In genomic region chr9:129485140-129485758, GRCh38 we compare ENCODE assay signal across 10 cellular contexts.
DNase-seq lines count a peak whose midpoint lies in the region; ATAC-seq and TF ChIP-seq lines count a peak whose summit lies in the region.
"Had no signal": no experiment of that assay in that cellular context is flagged by ENCODE, and none has a peak within 500 bp of the region (broad histone marks: within the 10 kb centered on the region; RNA-seq: fewer than 3 reads in every experiment).

No MANE protein-coding gene starts in this region.

- no peak overlapping the region for H3K4me3 Mint-ChIP-seq in activated CD8-positive, alpha-beta memory T cell treated with anti-CD3 and anti-CD28 coated beads, Interleukin-2, amount 10 ng/mL, durations not matched to agents 7 days and 5 days

- H2BK15ac ChIP-seq in mesenchymal stem cell (ENCODE audit: low read depth, poor library complexity, severe bottlenecking): peak overlapping the region; percentile 98

- H3K9me3 ChIP-seq in ascending aorta (no peaks in the 10 kb centered on the region), mesenchymal stem cell (ENCODE audit: control insufficient read depth, low read length) (no peaks in the 10 kb centered on the region)

- H3K27ac ChIP-seq in ascending aorta (peak overlapping the region; percentile 98 to 100), mesenchymal stem cell (ENCODE audit: low read length, poor library complexity, severe bottlenecking) (peak overlapping the region; percentile 30), temporal lobe (ENCODE audit: low read depth, low read length) (peak overlapping the region; percentile 97)
- H3K27ac ChIP-seq: SJSA1 had no signal

- H2AFZ ChIP-seq in mesenchymal stem cell (ENCODE audit: low read depth, low read length): no peak overlapping the region

- no peak for ATAC-seq in activated CD8-positive, alpha-beta memory T cell treated with anti-CD3 and anti-CD28 coated beads, Interleukin-2, amount 10 ng/mL, durations not matched to agents 7 days and 5 days

- peak overlapping the region; percentile 71 for H4K91ac ChIP-seq in mesenchymal stem cell (ENCODE audit: low read length)

- peaks cover 40 to 70% of the 10 kb centered on the region in 2 donors for H3K4me1 ChIP-seq in ascending aorta
- H3K4me1 ChIP-seq in mesenchymal stem cell (ENCODE audit: control insufficient read depth, insufficient read depth, low read depth, low read length): peaks cover 71% of the 10 kb centered on the region

- peak overlapping the region; percentile 60 to 88 for H3K18ac ChIP-seq in mesenchymal stem cell (ENCODE audit: low read depth in 1 of 2, low read length in 2 of 2)

- peak overlapping the region; percentile 29 for H3K27ac Mint-ChIP-seq in activated CD8-positive, alpha-beta memory T cell treated with anti-CD3 and anti-CD28 coated beads, Interleukin-2, amount 10 ng/mL, durations not matched to agents 7 days and 5 days

- peak overlapping the region; percentile 81 to 99 for H2BK12ac ChIP-seq in mesenchymal stem cell (ENCODE audit: low read length in 2 of 2)

- no peak overlapping the region for H3K23ac ChIP-seq in mesenchymal stem cell (ENCODE audit: low read length in 2 of 2)

- intact Hi-C loops in ascending aorta (cut with DNase I): no loop called here

- peaks cover 4% of the 10 kb centered on the region for H3K36me3 Mint-ChIP-seq in activated CD8-positive, alpha-beta memory T cell treated with anti-CD3 and anti-CD28 coated beads, Interleukin-2, amount 10 ng/mL, durations not matched to agents 7 days and 5 days

- TF ChIP-seq CTCF in ascending aorta (IDR thresholded peaks at IDR 0.05) (no peak), GM10266 (IDR thresholded peaks at IDR 0.05; ENCODE audit: control insufficient read depth, insufficient read depth, low read depth, missing control alignments) (no peak)

- no peaks in the 10 kb centered on the region for H3K36me3 ChIP-seq in ascending aorta
- H3K36me3 ChIP-seq in mesenchymal stem cell (ENCODE audit: control insufficient read depth in 1 of 2, insufficient read depth in 2 of 2, low read depth in 1 of 2, low read length in 2 of 2): no peaks in the 10 kb centered on the region

- WGBS in mesenchymal stem cell: 87% methylated on average over 9 of the region's 9 CpGs

- DNase-seq in activated CD8-positive, alpha-beta memory T cell treated with anti-CD3 and anti-CD28 coated beads, Interleukin-2, amount 10 ng/mL, durations not matched to agents 7 days and 5 days: no peak
- DNase-seq in activated CD8-positive, alpha-beta memory T cell treated with anti-CD3 and anti-CD28 coated beads for 24 hours: no peak
- DNase-seq in ascending aorta (ENCODE audit: low spot score in 2 of 2) (no peak), mesenchymal stem cell (no peak), NCI-H187 treated with DMSO at 0.1 percent for 48 hours (lab: John Stamatoyannopoulos, UW) (no peak), AML-193 (lab: John Stamatoyannopoulos, UW) (no peak), GM10266 (ENCODE audit: extremely low spot score) (no peak)
- DNase-seq: NCI-H1417 had no signal

- no peak overlapping the region for H3K4me2 ChIP-seq in mesenchymal stem cell (ENCODE audit: low read length, poor library complexity, severe bottlenecking)

- H3K9ac ChIP-seq in mesenchymal stem cell (ENCODE audit: low read length): peak overlapping the region; percentile 95

- H3K9me3 Mint-ChIP-seq in activated CD8-positive, alpha-beta memory T cell treated with anti-CD3 and anti-CD28 coated beads, Interleukin-2, amount 10 ng/mL, durations not matched to agents 7 days and 5 days (ENCODE audit: low read depth): no peaks in the 10 kb centered on the region

- no peak overlapping the region for H3K4me3 ChIP-seq in ascending aorta
- H3K4me3 ChIP-seq in mesenchymal stem cell (ENCODE audit: insufficient read depth in 1 of 2, low read depth in 1 of 2, low read length in 2 of 2): no peak overlapping the region
- H3K4me3 ChIP-seq: SJSA1 had no signal

- H3K4me1 Mint-ChIP-seq in activated CD8-positive, alpha-beta memory T cell treated with anti-CD3 and anti-CD28 coated beads, Interleukin-2, amount 10 ng/mL, durations not matched to agents 7 days and 5 days: peaks cover 38% of the 10 kb centered on the region

- CTCF ChIA-PET in activated CD8-positive, alpha-beta memory T cell treated with anti-CD3 and anti-CD28 coated beads, Interleukin-2, amount 10 ng/mL, durations not matched to agents 7 days and 5 days (lab: Charles Lee): interaction anchor here (0.9 to 1.2 kb wide), 2 partner anchors 157 to 353 kb away, joined by 3 to 5 read pairs; partner anchors contain the start of gene ASB6

- peak overlapping the region in 1 of 2 experiments; percentile 94 for H3K14ac ChIP-seq in mesenchymal stem cell (ENCODE audit: low read length in 2 of 2)

- H4K8ac ChIP-seq in mesenchymal stem cell (ENCODE audit: low read length): peak overlapping the region; percentile 33

- H2BK120ac ChIP-seq in mesenchymal stem cell (ENCODE audit: low read depth, low read length): peak overlapping the region; percentile 98

- peak overlapping the region; percentile 85 for H2AK5ac ChIP-seq in mesenchymal stem cell (ENCODE audit: low read length, severe bottlenecking)

- peak overlapping the region; percentile 57 to 99 for H3K4ac ChIP-seq in mesenchymal stem cell (ENCODE audit: low read depth in 1 of 2, low read length in 2 of 2)

- H3K27me3 Mint-ChIP-seq in activated CD8-positive, alpha-beta memory T cell treated with anti-CD3 and anti-CD28 coated beads, Interleukin-2, amount 10 ng/mL, durations not matched to agents 7 days and 5 days: peaks cover 14% of the 10 kb centered on the region

- H3K27me3 ChIP-seq in ascending aorta: no peaks in the 10 kb centered on the region
- no peaks in the 10 kb centered on the region for H3K27me3 ChIP-seq in mesenchymal stem cell (ENCODE audit: control insufficient read depth in 1 of 2, insufficient read depth in 1 of 2, low read length in 2 of 2)
- H3K27me3 ChIP-seq: SJSA1 had no signal

- H2BK5ac ChIP-seq in mesenchymal stem cell (ENCODE audit: low read depth, low read length, poor library complexity, severe bottlenecking): no peak overlapping the region

- H3K79me1 ChIP-seq in mesenchymal stem cell (replicated peaks; ENCODE audit: low read length, poor library complexity, severe bottlenecking): peaks cover 1% of the 10 kb centered on the region

Comparison
In these comparisons a context has a peak if more than half of its experiments do, and no peak if none do; other contexts are left out.
1. H3K27ac ChIP-seq: peak in every context shown above with its lines; median percentile 99 in ascending aorta; 97 in temporal lobe; 30 in mesenchymal stem cell.